18 cellular contexts compared by ENCODE assay signal in genomic region chr4:15912961-15913630, GRCh38. TPM values are rescaled to one million over a fixed set of nuclear protein-coding genes. Genes with fewer than 3 reads are reported as not detected.
A peak's percentile ranks its signal among the peaks of the same experiment; 100 is the strongest.
DNase-seq lines count a peak whose midpoint lies in the region; ATAC-seq, FAIRE-seq and TF ChIP-seq lines count a peak whose summit lies in the region.
"Had no signal": no experiment of that assay in that cellular context is flagged by ENCODE, and none has a peak within 500 bp of the region (broad histone marks: within the 10 kb centered on the region; RNA-seq: fewer than 3 reads in every experiment).

No MANE protein-coding gene starts in this region.

- TF ChIP-seq CTCF in IMR-90 (conservative IDR thresholded peaks at IDR 0.05; ENCODE audit: low read depth, low read length) (no peak), body of pancreas (IDR thresholded peaks at IDR 0.05) (no peak), keratinocyte (optimal IDR thresholded peaks at IDR 0.05 in 1 of 3, IDR thresholded peaks at IDR 0.05 in 1 of 3, conservative IDR thresholded peaks at IDR 0.05 in 1 of 3; ENCODE audit: extremely low read depth in 1 of 3, insufficient read depth in 2 of 3, low read length in 3 of 3) (no peak), type B pancreatic cell (conservative IDR thresholded peaks at IDR 0.05) (no peak)

- peak overlapping the region; percentile 77 for H2BK15ac ChIP-seq in IMR-90 (ENCODE audit: low read depth, low read length)

- BruUV-seq in IMR-90 (replicated peaks; lab: Mats Ljungman, UMichigan): no TSS peak

- no peak overlapping the region for H3K4me3 ChIP-seq in IMR-90 (ENCODE audit: insufficient read depth, low read depth, low read length)
- no peak overlapping the region for H3K4me3 ChIP-seq in body of pancreas
- no peak overlapping the region for H3K4me3 ChIP-seq in keratinocyte (ENCODE audit: control insufficient read depth in 2 of 3, extremely low read depth in 1 of 3, insufficient read depth in 2 of 3, low read depth in 1 of 3, low read length in 3 of 3)
- H3K4me3 ChIP-seq: mucosa of descending colon, ovary, spleen had no signal

- H3K27me3 ChIP-seq in IMR-90 (ENCODE audit: control insufficient read depth, insufficient read depth, low read length): no peaks in the 10 kb centered on the region
- no peaks in the 10 kb centered on the region for H3K27me3 ChIP-seq in body of pancreas
- H3K27me3 ChIP-seq in keratinocyte (ENCODE audit: control insufficient read depth, extremely low read depth, insufficient read depth, low read length): no peaks in the 10 kb centered on the region
- H3K27me3 ChIP-seq: ovary, spleen had no signal

- no peaks in the 10 kb centered on the region for H3K36me3 ChIP-seq in IMR-90 (ENCODE audit: control insufficient read depth, insufficient read depth, low read length)
- H3K36me3 ChIP-seq in body of pancreas (replicated peaks in 1 of 2; ENCODE audit: insufficient read depth in 1 of 2, low read depth in 2 of 2): no peaks in the 10 kb centered on the region
- no peaks in the 10 kb centered on the region for H3K36me3 ChIP-seq in keratinocyte (ENCODE audit: control insufficient read depth in 2 of 2, extremely low read depth in 1 of 2, insufficient read depth in 2 of 2, low read length in 2 of 2)
- H3K36me3 ChIP-seq: ovary, spleen had no signal

- DNase-seq in IMR-90: peak; percentile 33
- DNase-seq in body of pancreas: no peak
- no peak for DNase-seq in keratinocyte (ENCODE audit: low read depth, low spot score)
- DNase-seq in type B pancreatic cell (ENCODE audit: extremely low spot score, unreplicated experiment): no peak
- no peak for DNase-seq in natural killer cell treated with Interleukin-12 subunit alpha and Interleukin-12 subunit beta and Interleukin-15 and Interleukin-18, amount 100 ng/mL, for 72 hours (ENCODE audit: low spot score)
- DNase-seq: activated CD4-positive, CD25-positive, alpha-beta regulatory T cell; CD4-positive, CD25-positive, alpha-beta regulatory T cell; H9; mucosa of descending colon; NCI-H146; NCI-H446; OCI-M1; ovary; spleen had no signal

- H3K18ac ChIP-seq in IMR-90 (ENCODE audit: low read depth, low read length): peak overlapping the region; percentile 75; the same call in 1 of the 2 replicates

- peak overlapping the region; percentile 11 to 78; a peak in 3 of 4 replicates for H4K8ac ChIP-seq in IMR-90 (ENCODE audit: low read depth in 2 of 2, low read length in 2 of 2)

- H3K79me1 ChIP-seq in IMR-90 (ENCODE audit: low read depth in 1 of 2, low read length in 2 of 2): no peaks in the 10 kb centered on the region

- peak overlapping the region; percentile 72 for H3K4ac ChIP-seq in IMR-90 (ENCODE audit: low read depth, low read length)

- H3K9me1 ChIP-seq in IMR-90 (ENCODE audit: insufficient read depth, low read length) (no peaks in the 10 kb centered on the region; the same call in 1 of the 2 replicates), keratinocyte (ENCODE audit: control insufficient read depth, extremely low read depth, insufficient read depth, low read length) (no peaks in the 10 kb centered on the region)

- in situ Hi-C loops in IMR-90 (cut with MboI; ENCODE audit: low sequenced_read_pairs): no loop called here

- no peak overlapping the region; the same call in 1 of the 2 replicates for H3K56ac ChIP-seq in IMR-90 (ENCODE audit: extremely low read depth, insufficient read depth, low read length)

- H3K27me3 Mint-ChIP-seq in type B pancreatic cell: peaks cover 3% of the 10 kb centered on the region
- H3K27me3 Mint-ChIP-seq in natural killer cell treated with Interleukin-12 subunit alpha and Interleukin-12 subunit beta and Interleukin-15 and Interleukin-18, amount 100 ng/mL, for 72 hours: no peaks in the 10 kb centered on the region

- dilution Hi-C loops in IMR-90 (cut with HindIII; ENCODE audit: low sequenced_read_pairs, unreplicated experiment): no loop called here
- dilution Hi-C loops in keratinocyte (cut with MboI; ENCODE audit: extremely low pct_ligation_motif_present, low sequenced_read_pairs): no loop called here

- H3K23ac ChIP-seq in IMR-90 (ENCODE audit: low read depth, low read length): 0 out of 2 replicates have a peak overlapping the region, but pooled peaks have one; percentile 7

- H3K9ac ChIP-seq in IMR-90 (ENCODE audit: low read depth, low read length) (no peak overlapping the region), keratinocyte (ENCODE audit: control insufficient read depth, extremely low read depth, insufficient read depth, low read length) (peak overlapping the region; percentile 60)
- H3K9ac ChIP-seq: KMS-11 had no signal

- TF ChIP-seq POLR2A in IMR-90 (IDR thresholded peaks at IDR 0.05; ENCODE audit: low read depth, low read length) (no peak), body of pancreas (IDR thresholded peaks at IDR 0.05) (no peak)

- no peak for TF ChIP-seq RAD21 in IMR-90 (IDR thresholded peaks at IDR 0.05; ENCODE audit: low read length)

- peak overlapping the region; percentile 52; the same call in 1 of the 2 replicates for H2AK5ac ChIP-seq in IMR-90 (ENCODE audit: low read depth, low read length)

- FAIRE-seq in keratinocyte (lab: Jason Lieb, UNC): no peak

- H3K36me3 Mint-ChIP-seq in type B pancreatic cell: no peaks in the 10 kb centered on the region
- H3K36me3 Mint-ChIP-seq in natural killer cell treated with Interleukin-12 subunit alpha and Interleukin-12 subunit beta and Interleukin-15 and Interleukin-18, amount 100 ng/mL, for 72 hours: no peaks in the 10 kb centered on the region
- H3K36me3 Mint-ChIP-seq: CD4-positive, CD25-positive, alpha-beta regulatory T cell had no signal

- H3K14ac ChIP-seq in IMR-90 (replicated peaks; ENCODE audit: low read depth, low read length): peak overlapping the region; percentile 62

- 83% methylated on average over 1 of the region's 8 CpGs; no CpG with 5 or more reads in 1 of the 2 experiments for WGBS in IMR-90 (ENCODE audit: extremely low coverage in 2 of 2, insufficient read length in 1 of 2), 2 experiments
- WGBS in body of pancreas, 2 donors: 41 to 56% methylated on average over 8 of the region's 8 CpGs

- H4K91ac ChIP-seq in IMR-90 (ENCODE audit: insufficient read depth, low read depth, low read length): peak overlapping the region; percentile 18

- H3K27ac ChIP-seq in IMR-90 (ENCODE audit: insufficient read depth, low read length) (no peak overlapping the region), body of pancreas (peak overlapping the region in 1 of 4 donors; percentile 13), keratinocyte (ENCODE audit: control insufficient read depth, insufficient read depth, low read length) (peak overlapping the region; percentile 97)
- H3K27ac ChIP-seq: KMS-11, ovary, spleen had no signal

- H2BK5ac ChIP-seq in IMR-90 (ENCODE audit: low read depth, low read length, poor library complexity, severe bottlenecking): peak overlapping the region; percentile 70

- peak overlapping the region; percentile 55; the same call in 1 of the 2 replicates for H3K4me2 ChIP-seq in IMR-90 (ENCODE audit: low read depth, low read length)
- peak overlapping the region; percentile 46 for H3K4me2 ChIP-seq in keratinocyte (ENCODE audit: control insufficient read depth, extremely low read depth, insufficient read depth, low read depth, low read length)
- H3K4me2 ChIP-seq: KMS-11 had no signal

- H2AK9ac ChIP-seq in IMR-90 (replicated peaks; ENCODE audit: low read depth, low read length, poor library complexity): no peak overlapping the region

- H2AFZ ChIP-seq in IMR-90 (replicated peaks; ENCODE audit: low read length, poor library complexity) (peak overlapping the region; percentile 48), keratinocyte (ENCODE audit: control insufficient read depth, low read length) (no peak overlapping the region)

- H3K4me3 Mint-ChIP-seq in type B pancreatic cell: no peak overlapping the region
- no peak overlapping the region for H3K4me3 Mint-ChIP-seq in natural killer cell treated with Interleukin-12 subunit alpha and Interleukin-12 subunit beta and Interleukin-15 and Interleukin-18, amount 100 ng/mL, for 72 hours
- H3K4me3 Mint-ChIP-seq: CD4-positive, CD25-positive, alpha-beta regulatory T cell; H9 had no signal

- peak overlapping the region; percentile 94 for H3K27ac Mint-ChIP-seq in type B pancreatic cell
- H3K27ac Mint-ChIP-seq in natural killer cell treated with Interleukin-12 subunit alpha and Interleukin-12 subunit beta and Interleukin-15 and Interleukin-18, amount 100 ng/mL, for 72 hours: no peak overlapping the region
- H3K27ac Mint-ChIP-seq: CD4-positive, CD25-positive, alpha-beta regulatory T cell; H9 had no signal

- POLR2A ChIA-PET in IMR-90 (lab: Charles Lee; ENCODE audit: unreplicated experiment): no interaction called here

- H3K4me1 ChIP-seq in IMR-90 (ENCODE audit: control insufficient read depth, insufficient read depth, low read length) (peaks cover 7% of the 10 kb centered on the region), body of pancreas (no peaks in the 10 kb centered on the region), keratinocyte (ENCODE audit: control insufficient read depth, extremely low read depth, insufficient read depth, low read length) (peaks cover 67% of the 10 kb centered on the region)
- H3K4me1 ChIP-seq: spleen had no signal

- peaks cover 7% of the 10 kb centered on the region for H3K9me3 ChIP-seq in IMR-90 (ENCODE audit: control insufficient read depth, insufficient read depth, low read length)
- no peaks in the 10 kb centered on the region for H3K9me3 ChIP-seq in body of pancreas
- H3K9me3 ChIP-seq in keratinocyte (ENCODE audit: control insufficient read depth, low read depth, low read length): peaks cover 6% of the 10 kb centered on the region
- H3K9me3 ChIP-seq: mucosa of descending colon, ovary had no signal

- intact Hi-C loops in IMR-90 (cut with micrococcal nuclease): loop anchor here (2.0 kb wide), 1 partner anchor 18 kb away; no protein-coding TSS in a partner anchor
- intact Hi-C loops in body of pancreas (cut with DNase I): no loop called here

- peak overlapping the region; percentile 34; the same call in 1 of the 2 replicates for H4K5ac ChIP-seq in IMR-90 (ENCODE audit: low read depth, low read length)

- peak overlapping the region; percentile 78 for H2BK20ac ChIP-seq in IMR-90 (ENCODE audit: low read depth, low read length)

- H3K4me1 Mint-ChIP-seq in type B pancreatic cell (ENCODE audit: unreplicated experiment): no peaks in the 10 kb centered on the region
- H3K4me1 Mint-ChIP-seq in natural killer cell treated with Interleukin-12 subunit alpha and Interleukin-12 subunit beta and Interleukin-15 and Interleukin-18, amount 100 ng/mL, for 72 hours (ENCODE audit: low read depth in 2 of 2): peaks cover 21 to 33% of the 10 kb centered on the region in 2 donors
- H3K4me1 Mint-ChIP-seq: CD4-positive, CD25-positive, alpha-beta regulatory T cell had no signal

- no peaks in the 10 kb centered on the region for H3K79me2 ChIP-seq in keratinocyte (ENCODE audit: control insufficient read depth, insufficient read depth, low read length)

- ATAC-seq in IMR-90 (ENCODE audit: low read depth): peak; percentile 58
- peak; percentile 15 for ATAC-seq in body of pancreas
- ATAC-seq in HG03378 (IDR thresholded peaks at IDR 0.05; ENCODE audit: unreplicated experiment): no peak
- ATAC-seq in natural killer cell treated with Interleukin-12 subunit alpha and Interleukin-12 subunit beta and Interleukin-15 and Interleukin-18, amount 100 ng/mL, for 72 hours: no peak
- ATAC-seq in HG02970 (IDR thresholded peaks at IDR 0.05; ENCODE audit: low FRiP score, unreplicated experiment): no peak

- peaks cover 9% of the 10 kb centered on the region for H3K9me3 Mint-ChIP-seq in type B pancreatic cell
- H3K9me3 Mint-ChIP-seq in natural killer cell treated with Interleukin-12 subunit alpha and Interleukin-12 subunit beta and Interleukin-15 and Interleukin-18, amount 100 ng/mL, for 72 hours: no peaks in the 10 kb centered on the region

- CTCF ChIA-PET in IMR-90 (lab: Yijun Ruan, JAX): interaction anchor here (0.6 to 1.5 kb wide), 2 partner anchors 30 to 1568 kb away, joined by 3 to 4 read pairs; no protein-coding TSS in a partner anchor

- peak overlapping the region; percentile 71 for H2BK120ac ChIP-seq in IMR-90 (ENCODE audit: low read depth, low read length)

- H4K20me1 ChIP-seq in IMR-90 (ENCODE audit: insufficient read depth, low read length) (no peaks in the 10 kb centered on the region), keratinocyte (ENCODE audit: control insufficient read depth, extremely low read depth, insufficient read depth, low read length) (no peaks in the 10 kb centered on the region)

RNA-seq across cellular contexts. Expression of gene FGFBP1, which starts 25.4 kb away (rescaled TPM):
- total RNA-seq in IMR-90 (2012; rRNA removed) (under 0.01 TPM in 1 of 2 replicates, not detected in the other), body of pancreas (not detected), type B pancreatic cell (ENCODE audit: low replicate concordance) (21.7 and 22.1 TPM in 2 replicates)
- polyA plus RNA-seq in IMR-90 (2012; rRNA removed) (not detected in 2 replicates), keratinocyte (1,464 to 2,372 TPM (median 2,189 TPM) in 3 replicates)
- polyA plus RNA-seq in IMR-90 (2012; cell fraction: cytosol; rRNA removed): not detected in 2 replicates
- polyA plus RNA-seq in IMR-90 (2012; cell fraction: nucleus; rRNA removed; ENCODE audit: low replicate concordance): not detected in 2 replicates
- 343 TPM for polyA plus RNA-seq in keratinocyte (2011; ENCODE audit: low read depth)
- polyA plus RNA-seq in keratinocyte (2011; cell fraction: cytosol; rRNA removed): 794 and 1,175 TPM in 2 replicates
- 2,544 and 2,862 TPM in 2 replicates for polyA plus RNA-seq in keratinocyte (2011; cell fraction: nucleus; rRNA removed)
- polyA plus RNA-seq in keratinocyte (2012; ENCODE audit: low replicate concordance): 611 and 1,527 TPM in 2 replicates
- 503 to 930 TPM (median 667 TPM) in 3 replicates for polyA minus RNA-seq in keratinocyte
- 726 TPM for polyA minus RNA-seq in keratinocyte (2011; cell fraction: cytosol; rRNA and poly(A)+ RNA removed)
- 610 and 1,073 TPM in 2 replicates for polyA minus RNA-seq in keratinocyte (2011; cell fraction: nucleus; rRNA and poly(A)+ RNA removed)
- total RNA-seq in natural killer cell treated with Interleukin-12 subunit alpha and Interleukin-12 subunit beta and Interleukin-15 and Interleukin-18, amount 100 ng/mL, for 72 hours: not detected
- total RNA-seq: CD4-positive, CD25-positive, alpha-beta regulatory T cell; H9; spleen; T-helper 1 cell treated with Interleukin-12 subunit alpha and Interleukin-12 subunit beta and Interleukin-4 antibody, amounts not matched to agents 30 ng/mL and 1 ng/mL, for 36 hours had no signal
- polyA plus RNA-seq: CD4-positive, CD25-positive, alpha-beta regulatory T cell; ovary had no signal

RNA-seq across cellular contexts. Expression of gene FGFBP2, which starts 49.9 kb away (rescaled TPM):
- not detected in 2 replicates for total RNA-seq in IMR-90 (2012; rRNA removed)
- not detected in 2 replicates for polyA plus RNA-seq in IMR-90 (2012; rRNA removed)
- polyA plus RNA-seq in IMR-90 (2012; cell fraction: cytosol; rRNA removed): not detected in 2 replicates
- not detected in 2 replicates for polyA plus RNA-seq in IMR-90 (2012; cell fraction: nucleus; rRNA removed; ENCODE audit: low replicate concordance)
- total RNA-seq in body of pancreas: 1 to 10 TPM in 1 of 2 donors, not detected in 1; 4.0 TPM
- not detected in 3 replicates for polyA plus RNA-seq in keratinocyte
- not detected for polyA plus RNA-seq in keratinocyte (2011; ENCODE audit: low read depth)
- polyA plus RNA-seq in keratinocyte (2011; cell fraction: cytosol; rRNA removed): not detected in 2 replicates
- not detected in 2 replicates for polyA plus RNA-seq in keratinocyte (2011; cell fraction: nucleus; rRNA removed)
- not detected in 2 replicates for polyA plus RNA-seq in keratinocyte (2012; ENCODE audit: low replicate concordance)
- not detected in 3 replicates for polyA minus RNA-seq in keratinocyte
- polyA minus RNA-seq in keratinocyte (2011; cell fraction: cytosol; rRNA and poly(A)+ RNA removed): not detected
- not detected in 2 replicates for polyA minus RNA-seq in keratinocyte (2011; cell fraction: nucleus; rRNA and poly(A)+ RNA removed)
- not detected in 2 replicates for total RNA-seq in type B pancreatic cell (ENCODE audit: low replicate concordance)
- 10 to 100 TPM in 1 of 2 donors, 1 to 10 TPM in 1; 5.1 to 12.4 TPM for total RNA-seq in natural killer cell treated with Interleukin-12 subunit alpha and Interleukin-12 subunit beta and Interleukin-15 and Interleukin-18, amount 100 ng/mL, for 72 hours
- total RNA-seq: H9 had no signal

Comparison
In these comparisons a context has a peak if more than half of its experiments do, and no peak if none do; other contexts are left out.
1. ATAC-seq: peak in IMR-90 (single experiment) and body of pancreas (single experiment); none in HG03378 (single experiment), natural killer cell treated with Interleukin-12 subunit alpha and Interleukin-12 subunit beta and Interleukin-15 and Interleukin-18, amount 100 ng/mL, for 72 hours (0 of 2) and HG02970 (single experiment).
2. RNA of gene FGFBP1, which starts 25.4 kb away (total RNA-seq): 21.7 to 22.1 TPM in type B pancreatic cell; under 0.01 TPM in IMR-90, not detected in body of pancreas and not detected in natural killer cell treated with Interleukin-12 subunit alpha and Interleukin-12 subunit beta and Interleukin-15 and Interleukin-18, amount 100 ng/mL, for 72 hours; every median in the first group is over 10 times any median in the second.